Comparison of ENCODE assay signal across 17 cellular contexts in the genomic region with DNA sequence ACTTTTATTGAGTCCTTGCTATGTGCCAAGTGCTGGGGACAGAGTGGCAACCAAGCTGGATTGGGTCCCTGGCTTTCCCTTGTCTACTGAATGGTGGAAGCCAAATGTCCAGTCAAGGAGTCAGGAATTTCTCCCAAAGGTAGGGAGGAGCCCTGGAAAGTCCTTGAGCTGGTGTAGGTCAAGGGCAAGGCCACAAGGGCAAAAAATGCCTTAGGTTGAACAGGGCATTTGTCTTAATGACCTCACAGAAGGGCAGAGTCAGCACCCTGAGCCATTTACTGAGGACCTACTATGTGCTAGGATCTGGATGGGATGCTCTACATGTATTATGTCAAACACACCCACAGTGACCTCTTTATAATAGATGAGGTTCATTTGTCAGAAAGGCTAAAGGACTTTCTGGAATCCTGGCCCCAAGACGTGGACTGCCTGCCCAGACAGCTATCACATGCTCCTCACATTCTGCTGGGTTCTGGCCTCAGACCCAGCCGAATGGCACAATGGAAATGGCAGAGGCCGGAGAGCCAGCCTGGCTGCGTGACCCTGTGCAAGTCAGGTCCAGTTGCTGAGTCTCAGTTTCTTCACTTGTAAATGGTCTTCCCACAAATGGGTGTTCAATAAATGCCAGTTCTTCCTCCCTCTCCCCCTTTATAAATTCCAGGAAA. TPM values are rescaled to one million over a fixed set of nuclear protein-coding genes. Genes with fewer than 3 reads are reported as not detected.
"Had no signal": no experiment of that assay in that cellular context is flagged by ENCODE, and none has a peak within 500 bp of the region (broad histone marks: within the 10 kb centered on the region; RNA-seq: fewer than 3 reads in every experiment).

No MANE protein-coding gene starts in this region.

- H3K36me3 Mint-ChIP-seq: stimulated activated naive B cell treated with anti-CD40 and anti-IgM and Interleukin-4, amounts not matched to agents 10 μg/mL and 1 μg/mL and 100 μg/mL, for 72 hours had no signal

- ATAC-seq: stimulated activated naive B cell treated with anti-CD40 and anti-IgM and Interleukin-4, amounts not matched to agents 10 μg/mL and 1 μg/mL and 100 μg/mL, for 72 hours had no signal

- H3K27me3 ChIP-seq: left lung had no signal

- H3K9me3 ChIP-seq: left lung had no signal

- H3K36me3 ChIP-seq: brain microvascular endothelial cell, left lung had no signal

- H3K4me3 Mint-ChIP-seq: activated T-helper 1 cell treated with anti-CD3 and anti-CD28 coated beads, Interleukin-12 subunit alpha, Interleukin-12 subunit beta, Interleukin-2, Interleukin-4 antibody, amounts not matched to agents 30 ng/mL and 10 ng/mL and 1 ng/mL, durations not matched to agents 14 hours and 24 hours and 36 hours; nephron; stimulated activated naive B cell treated with anti-CD40 and anti-IgM and Interleukin-4, amounts not matched to agents 10 μg/mL and 1 μg/mL and 100 μg/mL, for 72 hours; T-helper 2 cell treated with Interferon-gamma antibody and Interleukin-4, amounts not matched to agents 5 μg/mL and 100 μg/mL, for 36 hours had no signal

- H3K27ac ChIP-seq: brain microvascular endothelial cell, left lung had no signal

- H3K4me3 ChIP-seq: left lung had no signal

- H3K9me3 Mint-ChIP-seq: activated T-helper 1 cell treated with anti-CD3 and anti-CD28 coated beads, Interleukin-12 subunit alpha, Interleukin-12 subunit beta, Interleukin-2, Interleukin-4 antibody, amounts not matched to agents 30 ng/mL and 10 ng/mL and 1 ng/mL, durations not matched to agents 14 hours and 24 hours and 36 hours; stimulated activated naive B cell treated with anti-CD40 and anti-IgM and Interleukin-4, amounts not matched to agents 10 μg/mL and 1 μg/mL and 100 μg/mL, for 72 hours; T-helper 2 cell treated with Interferon-gamma antibody and Interleukin-4, amounts not matched to agents 5 μg/mL and 100 μg/mL, for 36 hours had no signal

- DNase-seq: activated CD4-positive, alpha-beta T cell treated with anti-CD3 and anti-CD28 coated beads, Interleukin-2, amount 50 U/mL, for 1 hour; activated CD4-positive, CD25-positive, alpha-beta regulatory T cell; activated naive CD4-positive, alpha-beta T cell treated with Interleukin-2 at 50 U/mL for 16 hours; brain microvascular endothelial cell; hippocampal formation; left lung; mesendoderm; stimulated activated naive B cell treated with anti-CD40 and anti-IgM and Interleukin-4, amounts not matched to agents 10 μg/mL and 1 μg/mL and 100 μg/mL, for 72 hours; SW 1271; trophoblast cell had no signal

- H3K27ac Mint-ChIP-seq: activated T-helper 1 cell treated with anti-CD3 and anti-CD28 coated beads, Interleukin-12 subunit alpha, Interleukin-12 subunit beta, Interleukin-2, Interleukin-4 antibody, amounts not matched to agents 30 ng/mL and 10 ng/mL and 1 ng/mL, durations not matched to agents 14 hours and 24 hours and 36 hours; nephron; progenitor cell of endocrine pancreas; T-helper 2 cell treated with Interferon-gamma antibody and Interleukin-4, amounts not matched to agents 5 μg/mL and 100 μg/mL, for 36 hours had no signal

- H3K4me1 Mint-ChIP-seq: stimulated activated naive B cell treated with anti-CD40 and anti-IgM and Interleukin-4, amounts not matched to agents 10 μg/mL and 1 μg/mL and 100 μg/mL, for 72 hours had no signal

- FAIRE-seq: keratinocyte had no signal

- H3K4me1 ChIP-seq: left lung had no signal

RNA-seq across cellular contexts. Expression of a gene that starts 17.7 kb away (rescaled TPM):
- total RNA-seq: activated T-helper 1 cell treated with anti-CD3 and anti-CD28 coated beads, Interleukin-12 subunit alpha, Interleukin-12 subunit beta, Interleukin-2, Interleukin-4 antibody, amounts not matched to agents 30 ng/mL and 10 ng/mL and 1 ng/mL, durations not matched to agents 14 hours and 24 hours and 36 hours; epithelial cell of proximal tubule; left lung; omental fat pad; progenitor cell of endocrine pancreas had no signal
- polyA plus RNA-seq: keratinocyte had no signal
